Comparison of ENCODE assay signal across 13 cellular contexts in the genomic region with DNA sequence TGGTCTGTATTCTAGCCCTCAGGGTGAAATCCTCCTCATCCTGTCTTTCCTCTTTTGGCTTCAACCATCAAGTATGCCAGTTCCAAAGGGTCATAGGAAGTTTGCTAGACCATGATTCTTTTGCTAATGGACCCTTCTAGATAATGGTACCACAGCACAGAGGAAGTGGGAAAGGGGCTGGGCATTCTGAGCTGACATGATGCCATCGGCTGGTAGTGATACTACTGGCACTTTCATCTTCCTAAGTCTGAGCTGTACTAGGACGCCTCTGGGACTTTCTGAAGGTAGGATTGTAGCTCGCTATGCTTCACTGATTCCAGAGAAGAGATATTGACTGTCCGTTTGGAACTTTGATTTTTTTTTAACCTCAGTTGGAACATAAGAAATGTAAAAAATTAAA. TPM values are rescaled to one million over a fixed set of nuclear protein-coding genes. Genes with fewer than 3 reads are reported as not detected.
DNase-seq lines count a peak whose midpoint lies in the region; ATAC-seq, FAIRE-seq and TF ChIP-seq lines count a peak whose summit lies in the region.
"Had no signal": no experiment of that assay in that cellular context is flagged by ENCODE, and none has a peak within 500 bp of the region (broad histone marks: within the 10 kb centered on the region; RNA-seq: fewer than 3 reads in every experiment).

No MANE protein-coding gene starts in this region.

- FAIRE-seq in RCC 7860 (lab: Jason Lieb, UNC) = no peak

- no peaks in the 10 kb centered on the region for H3K9me3 Mint-ChIP-seq in CD8-positive, alpha-beta T cell
- H3K9me3 Mint-ChIP-seq in activated T-cell treated with anti-CD3 and anti-CD28 coated beads, Interleukin-2, amount 50 U/mL, for 24 hours = peaks cover 15% of the 10 kb centered on the region
- H3K9me3 Mint-ChIP-seq in naive thymus-derived CD4-positive, alpha-beta T cell = peaks cover 0 to 4% (median 0%) of the 10 kb centered on the region in 11 donors

- DNase-seq in CD8-positive, alpha-beta T cell = peak in 3 of 7 experiments; percentile 16 to 42 (median 28)
- no peak for DNase-seq in activated T-cell treated with anti-CD3 and anti-CD28 coated beads, Interleukin-2, amount 50 U/mL, for 24 hours
- DNase-seq in naive thymus-derived CD4-positive, alpha-beta T cell = peak in 1 of 9 donors; percentile 20
- DNase-seq in lower lobe of right lung (no peak), RCC 7860 (ENCODE audit: low spot score) (no peak), GF-D8 (lab: John Stamatoyannopoulos, UW) (no peak)
- DNase-seq: BE2C, cortex of kidney, NCI-H2171, ovary, SIG-M5 had no signal

- POLR2A ChIA-PET in CD8-positive, alpha-beta T cell (lab: Charles Lee) = interaction anchor here (0.6 to 1.6 kb wide), 9 partner anchors 12 to 91 kb away, joined by 3 to 6 read pairs (median 4); partner anchors contain the start of gene FASLG
- POLR2A ChIA-PET in naive thymus-derived CD4-positive, alpha-beta T cell (lab: Charles Lee) = interaction anchor here (0.8 to 1.5 kb wide), 5 partner anchors 13 to 44 kb away, joined by 3 to 6 read pairs (median 3); no protein-coding TSS in a partner anchor

- peaks cover 57% of the 10 kb centered on the region for H3K4me1 Mint-ChIP-seq in CD8-positive, alpha-beta T cell (ENCODE audit: low read depth)
- peaks cover 89% of the 10 kb centered on the region for H3K4me1 Mint-ChIP-seq in activated T-cell treated with anti-CD3 and anti-CD28 coated beads, Interleukin-2, amount 50 U/mL, for 24 hours (ENCODE audit: low read depth)
- H3K4me1 Mint-ChIP-seq in naive thymus-derived CD4-positive, alpha-beta T cell = peaks cover 26 to 81% (median 50%) of the 10 kb centered on the region in 7 donors

- no peaks in the 10 kb centered on the region for H3K27me3 ChIP-seq in CD8-positive, alpha-beta T cell (ENCODE audit: insufficient read depth, low read length)
- H3K27me3 ChIP-seq in naive thymus-derived CD4-positive, alpha-beta T cell (ENCODE audit: control insufficient read depth in 2 of 2, insufficient read depth in 2 of 2, low read length in 2 of 2) = no peaks in the 10 kb centered on the region
- no peaks in the 10 kb centered on the region for H3K27me3 ChIP-seq in lower lobe of right lung (ENCODE audit: low read depth)
- H3K27me3 ChIP-seq: BE2C, ovary had no signal

- H3K36me3 ChIP-seq in CD8-positive, alpha-beta T cell (ENCODE audit: insufficient read depth, low read length) = no peaks in the 10 kb centered on the region
- H3K36me3 ChIP-seq in naive thymus-derived CD4-positive, alpha-beta T cell (ENCODE audit: control insufficient read depth in 2 of 3, insufficient read depth in 3 of 3, low read length in 3 of 3) = no peaks in the 10 kb centered on the region
- H3K36me3 ChIP-seq in lower lobe of right lung = no peaks in the 10 kb centered on the region
- H3K36me3 ChIP-seq: BE2C, ovary had no signal

- TF ChIP-seq CTCF in CD8-positive, alpha-beta T cell (IDR thresholded peaks at IDR 0.05) = no peak
- TF ChIP-seq CTCF in lower lobe of right lung (IDR thresholded peaks at IDR 0.05) = no peak

- CTCF ChIA-PET in CD8-positive, alpha-beta T cell (lab: Charles Lee) = interaction anchor here (0.7 to 1.4 kb wide), 5 partner anchors 10 to 72 kb away, joined by 3 to 4 read pairs (median 3); no protein-coding TSS in a partner anchor
- CTCF ChIA-PET in naive thymus-derived CD4-positive, alpha-beta T cell (lab: Charles Lee) = interaction anchor here (1.1 to 1.4 kb wide), 2 partner anchors 20 to 49 kb away, joined by 3 to 5 read pairs; no protein-coding TSS in a partner anchor

- no peaks in the 10 kb centered on the region for H3K9me3 ChIP-seq in CD8-positive, alpha-beta T cell (ENCODE audit: low read length)
- H3K9me3 ChIP-seq in naive thymus-derived CD4-positive, alpha-beta T cell (ENCODE audit: control insufficient read depth in 2 of 3, low read length in 3 of 3) = no peaks in the 10 kb centered on the region
- no peaks in the 10 kb centered on the region for H3K9me3 ChIP-seq in lower lobe of right lung
- H3K9me3 ChIP-seq: BE2C, ovary had no signal

- ATAC-seq in CD8-positive, alpha-beta T cell = peak; percentile 63
- peak; percentile 50 for ATAC-seq in GM19395 (IDR thresholded peaks at IDR 0.05; ENCODE audit: unreplicated experiment)
- peak; percentile 60 for ATAC-seq in naive thymus-derived CD4-positive, alpha-beta T cell
- ATAC-seq in lower lobe of right lung = no peak

- peak overlapping the region; percentile 64 for H3K27ac Mint-ChIP-seq in CD8-positive, alpha-beta T cell
- peak overlapping the region; percentile 94 for H3K27ac Mint-ChIP-seq in activated T-cell treated with anti-CD3 and anti-CD28 coated beads, Interleukin-2, amount 50 U/mL, for 24 hours
- peak overlapping the region; percentile 20 to 90 (median 66) for H3K27ac Mint-ChIP-seq in naive thymus-derived CD4-positive, alpha-beta T cell

- no peak overlapping the region for H3K4me3 ChIP-seq in CD8-positive, alpha-beta T cell (ENCODE audit: low read depth, low read length)
- no peak overlapping the region for H3K4me3 ChIP-seq in naive thymus-derived CD4-positive, alpha-beta T cell (ENCODE audit: low read length)
- no peak overlapping the region for H3K4me3 ChIP-seq in lower lobe of right lung
- H3K4me3 ChIP-seq: ovary, skin epidermis had no signal

- peaks cover 44% of the 10 kb centered on the region for H3K27me3 Mint-ChIP-seq in CD8-positive, alpha-beta T cell (ENCODE audit: low read depth)
- H3K27me3 Mint-ChIP-seq in activated T-cell treated with anti-CD3 and anti-CD28 coated beads, Interleukin-2, amount 50 U/mL, for 24 hours = no peaks in the 10 kb centered on the region
- peaks cover 0 to 2% (median 0%) of the 10 kb centered on the region in 5 donors for H3K27me3 Mint-ChIP-seq in naive thymus-derived CD4-positive, alpha-beta T cell

- peak overlapping the region; percentile 23 for H3K4me3 Mint-ChIP-seq in CD8-positive, alpha-beta T cell
- H3K4me3 Mint-ChIP-seq in activated T-cell treated with anti-CD3 and anti-CD28 coated beads, Interleukin-2, amount 50 U/mL, for 24 hours = peak overlapping the region; percentile 50
- H3K4me3 Mint-ChIP-seq in naive thymus-derived CD4-positive, alpha-beta T cell = peak overlapping the region in 9 of 10 donors; percentile 33 to 68 (median 62)

- intact Hi-C loops in CD8-positive, alpha-beta T cell (cut with DNase I, micrococcal nuclease) = loop anchor here (1.0 to 5.0 kb wide), 6 partner anchors 8 to 60 kb away; no protein-coding TSS in a partner anchor
- intact Hi-C loops in naive thymus-derived CD4-positive, alpha-beta T cell (cut with micrococcal nuclease) = loop anchor here (1.0 to 2.0 kb wide), 5 partner anchors 8 to 48 kb away; no protein-coding TSS in a partner anchor
- intact Hi-C loops in lower lobe of right lung (cut with DNase I) = no loop called here

- H3K4me1 ChIP-seq in CD8-positive, alpha-beta T cell (ENCODE audit: insufficient read depth, low read length) = peaks cover 49% of the 10 kb centered on the region
- peaks cover 39 to 57% of the 10 kb centered on the region in 2 donors for H3K4me1 ChIP-seq in naive thymus-derived CD4-positive, alpha-beta T cell (ENCODE audit: control insufficient read depth in 2 of 2, insufficient read depth in 2 of 2, low read length in 2 of 2)
- no peaks in the 10 kb centered on the region for H3K4me1 ChIP-seq in lower lobe of right lung
- H3K4me1 ChIP-seq: BE2C had no signal

- peaks cover 11% of the 10 kb centered on the region for H3K36me3 Mint-ChIP-seq in CD8-positive, alpha-beta T cell
- peaks cover 47% of the 10 kb centered on the region for H3K36me3 Mint-ChIP-seq in activated T-cell treated with anti-CD3 and anti-CD28 coated beads, Interleukin-2, amount 50 U/mL, for 24 hours (ENCODE audit: low read depth)
- peaks cover 0 to 24% (median 0%) of the 10 kb centered on the region in 5 donors for H3K36me3 Mint-ChIP-seq in naive thymus-derived CD4-positive, alpha-beta T cell

- peak overlapping the region; percentile 22 for H3K27ac ChIP-seq in CD8-positive, alpha-beta T cell (ENCODE audit: low read depth, low read length)
- no peak overlapping the region for H3K27ac ChIP-seq in naive thymus-derived CD4-positive, alpha-beta T cell (ENCODE audit: low read depth, low read length)
- H3K27ac ChIP-seq in lower lobe of right lung = no peak overlapping the region
- H3K27ac ChIP-seq: ovary had no signal

RNA-seq across cellular contexts. Expression of gene FASLG, which starts 11.4 kb away (rescaled TPM):
- 1 to 10 TPM; 3.0 to 3.5 TPM for total RNA-seq in CD8-positive, alpha-beta T cell
- 1 to 10 TPM in 2 of 5 experiments, under 1 TPM in 2, not detected in 1; 0.24 to 5.6 (median 1.9) TPM for total RNA-seq in naive thymus-derived CD4-positive, alpha-beta T cell
- not detected for polyA plus RNA-seq in naive thymus-derived CD4-positive, alpha-beta T cell
- 1.2 TPM for total RNA-seq in lower lobe of right lung

Comparison
In these comparisons a context has a peak if more than half of its experiments do, and no peak if none do; other contexts are left out.
1. ATAC-seq: peak in CD8-positive, alpha-beta T cell (single experiment), GM19395 (single experiment) and naive thymus-derived CD4-positive, alpha-beta T cell (single experiment); none in lower lobe of right lung (0 of 2).
2. Peak in every context shown above with its lines, with median percentiles within 50 percentile points of each other: H3K27ac Mint-ChIP-seq and H3K4me3 Mint-ChIP-seq.